In genomic region chr5:173890195-173890951, GRCh38 we compare ENCODE assay signal across 8 cellular contexts. TPM values are rescaled to one million over a fixed set of nuclear protein-coding genes. Genes with fewer than 3 reads are reported as not detected.
DNase-seq lines count a peak whose midpoint lies in the region; ATAC-seq and TF ChIP-seq lines count a peak whose summit lies in the region.

No MANE protein-coding gene starts in this region.

- ATAC-seq in HG03457 (IDR thresholded peaks at IDR 0.05; ENCODE audit: unreplicated experiment): no peak
- ATAC-seq in HG02763 (IDR thresholded peaks at IDR 0.05; ENCODE audit: unreplicated experiment): no peak

- H3K27ac ChIP-seq in angular gyrus (ENCODE audit: low read depth, low read length) (peak overlapping the region; percentile 72), skin epidermis (peak overlapping the region in 18 of 21 experiments; percentile 22 to 98 (median 57))

- no TSS peak for BruUV-seq in Caco-2 (replicated peaks; lab: Mats Ljungman, UMichigan)

- H3K4me1 ChIP-seq in Caco-2: peaks cover 24% of the 10 kb centered on the region

- H3K36me3 ChIP-seq in Caco-2 (ENCODE audit: control insufficient read depth, insufficient read depth, low read length): no peaks in the 10 kb centered on the region

- peak overlapping the region; percentile 78 for H3K4me3 Mint-ChIP-seq in Caco-2 (ENCODE audit: unreplicated experiment)

- POLR2A ChIA-PET in Caco-2 (lab: Charles Lee): interaction anchor here (0.8 to 1.6 kb wide), 2 partner anchors 79 to 201 kb away, joined by 3 to 5 read pairs; no protein-coding TSS in a partner anchor

- H3K4me3 ChIP-seq in Caco-2 (ENCODE audit: low read depth, low read length): no peak overlapping the region
- H3K4me3 ChIP-seq in iPS-18c (ENCODE audit: insufficient read depth, low read depth, low read length): peak overlapping the region; percentile 38
- peak overlapping the region; percentile 55 to 85 (median 76) for H3K4me3 ChIP-seq in skin epidermis

- H3K9me3 ChIP-seq in Caco-2 (no peaks in the 10 kb centered on the region), iPS-18c (ENCODE audit: control insufficient read depth, insufficient read depth, low read length) (no peaks in the 10 kb centered on the region)

- H3K27ac Mint-ChIP-seq in Caco-2 (ENCODE audit: unreplicated experiment): no peak overlapping the region

- intact Hi-C loops in Caco-2 (cut with micrococcal nuclease; ENCODE audit: unreplicated experiment): no loop called here

- H3K9me3 Mint-ChIP-seq in Caco-2 (ENCODE audit: unreplicated experiment): no peaks in the 10 kb centered on the region

- H3K27me3 ChIP-seq in Caco-2 (replicated peaks; ENCODE audit: control insufficient read depth, insufficient read depth, low read length): no peaks in the 10 kb centered on the region

- H3K4me1 Mint-ChIP-seq in Caco-2 (ENCODE audit: low read depth, unreplicated experiment): peaks cover 26% of the 10 kb centered on the region

- DNase-seq in Caco-2 (peak in 1 of 2 experiments; percentile 34), NAMALWA (ENCODE audit: low spot score) (peak; percentile 77)
- DNase-seq in stimulated activated naive CD4-positive, alpha-beta T cell treated with Interleukin-2 at 50 U/mL for 16 hours (lab: John Stamatoyannopoulos, UW): no peak

- TF ChIP-seq CTCF in Caco-2 (IDR thresholded peaks at IDR 0.05; ENCODE audit: insufficient read depth in 1 of 2, low read depth in 1 of 2, low read length in 1 of 2, severe bottlenecking in 1 of 2, unreplicated experiment in 1 of 2): no peak

- H3K36me3 Mint-ChIP-seq in Caco-2 (ENCODE audit: insufficient read depth, unreplicated experiment): peaks cover 9% of the 10 kb centered on the region

- no peaks in the 10 kb centered on the region for H3K27me3 Mint-ChIP-seq in Caco-2 (ENCODE audit: insufficient read depth, unreplicated experiment)

- CTCF ChIA-PET in Caco-2 (lab: Charles Lee): interaction anchor here (1.0 to 1.3 kb wide), 2 partner anchors 35 to 275 kb away, joined by 3 read pairs; no protein-coding TSS in a partner anchor

RNA-seq across cellular contexts. Expression of gene CPEB4, which starts 2.2 kb away (rescaled TPM):
- total RNA-seq in Caco-2 (2022): 21.4 and 25.1 TPM in 2 replicates
